In genomic region chr1:16859167-16860041, GRCh38 we compare ENCODE assay signal across 2 cellular contexts. TPM values are rescaled to one million over a fixed set of nuclear protein-coding genes. Genes with fewer than 3 reads are reported as not detected.
"Had no signal": no experiment of that assay in that cellular context is flagged by ENCODE, and none has a peak within 500 bp of the region (broad histone marks: within the 10 kb centered on the region; RNA-seq: fewer than 3 reads in every experiment).

No MANE protein-coding gene starts in this region.

RNA-seq across cellular contexts. Expression of gene RNU1-2, which starts 36.4 kb away (rescaled TPM):
- total RNA-seq: right atrium auricular region had no signal
- polyA plus RNA-seq: thymus had no signal
